ENCODE assay signal across 8 cellular contexts in the genomic region with DNA sequence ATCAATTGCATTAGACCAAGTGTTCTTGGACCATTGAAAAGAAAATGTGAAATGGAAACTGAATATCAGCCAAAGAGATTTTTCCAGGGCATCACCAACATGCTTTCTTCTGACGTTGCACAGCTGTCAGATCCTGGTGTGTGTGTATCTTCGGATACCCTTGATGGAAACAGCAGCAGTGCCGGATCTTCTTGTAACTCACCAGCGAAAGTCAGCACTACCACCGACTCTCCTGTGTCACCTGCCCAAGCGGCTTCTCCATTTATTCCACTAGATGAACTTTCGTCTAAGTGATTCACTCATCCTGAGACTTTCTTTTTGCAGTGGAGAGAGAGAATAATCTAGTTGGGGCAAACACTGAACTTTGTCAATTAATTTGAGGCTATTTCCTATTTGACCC.
DNase-seq lines count a peak whose midpoint lies in the region; ATAC-seq and TF ChIP-seq lines count a peak whose summit lies in the region.

No MANE protein-coding gene starts in this region.

- TF ChIP-seq CTCF in DND-41 (IDR thresholded peaks at IDR 0.05; ENCODE audit: borderline replicate concordance, extremely low read depth, low read length, poor library complexity, severe bottlenecking) (no peak), MM.1S (IDR thresholded peaks at IDR 0.05; ENCODE audit: low read length) (no peak), endodermal cell (conservative IDR thresholded peaks at IDR 0.05) (no peak), parathyroid adenoma (IDR thresholded peaks at IDR 0.05) (no peak)

- no peak overlapping the region for H3K4me3 Mint-ChIP-seq in endodermal cell

- H3K36me3 ChIP-seq in DND-41 (ENCODE audit: insufficient read depth, low read length) (peaks cover 4% of the 10 kb centered on the region), MM.1S (replicated peaks; ENCODE audit: insufficient read depth, low read length) (no peaks in the 10 kb centered on the region), endodermal cell (ENCODE audit: control insufficient read depth, insufficient read depth, low read length) (no peaks in the 10 kb centered on the region), parathyroid adenoma (ENCODE audit: control insufficient read depth, insufficient read depth, low read length) (no peaks in the 10 kb centered on the region)

- H3K27me3 Mint-ChIP-seq in endodermal cell (ENCODE audit: insufficient read depth): no peaks in the 10 kb centered on the region

- H3K27ac Mint-ChIP-seq in endodermal cell: no peak overlapping the region

- H3K79me2 ChIP-seq in DND-41 (ENCODE audit: insufficient read depth, low read length) (peaks cover 31% of the 10 kb centered on the region), MM.1S (ENCODE audit: low read length) (peaks cover 54% of the 10 kb centered on the region), parathyroid adenoma (no peaks in the 10 kb centered on the region)

- peak overlapping the region; percentile 86 for H3K4me2 ChIP-seq in DND-41 (ENCODE audit: insufficient read depth, low read length)
- H3K4me2 ChIP-seq in MM.1S (ENCODE audit: low read depth, low read length): peak overlapping the region; percentile 90
- H3K4me2 ChIP-seq in parathyroid adenoma (ENCODE audit: low read length): peak overlapping the region; percentile 100

- DNase-seq in DND-41 (peak; percentile 17), MM.1S (peak; percentile 36), endodermal cell (no peak), mesenteric fat pad (ENCODE audit: low spot score) (no peak)

- 25 to 39% methylated on average over 4 to 7 of the region's 7 CpGs for WGBS in endodermal cell (ENCODE audit: insufficient coverage in 1 of 2, insufficient read length in 1 of 2), 2 experiments

- H3K4me1 ChIP-seq in DND-41 (ENCODE audit: insufficient read depth, low read length) (peaks cover 45% of the 10 kb centered on the region), MM.1S (ENCODE audit: low read length) (peaks cover 19% of the 10 kb centered on the region), endodermal cell (ENCODE audit: control insufficient read depth, insufficient read depth, low read length) (peaks cover 18% of the 10 kb centered on the region), parathyroid adenoma (peaks cover 9% of the 10 kb centered on the region)

- H3K9me2 ChIP-seq in MM.1S (replicated peaks; ENCODE audit: insufficient read depth, low read length): no peaks in the 10 kb centered on the region

- H3K27me3 ChIP-seq in DND-41 (ENCODE audit: insufficient read depth, low read length, poor library complexity) (no peaks in the 10 kb centered on the region), MM.1S (replicated peaks; ENCODE audit: insufficient read depth, low read length) (no peaks in the 10 kb centered on the region), endodermal cell (ENCODE audit: control insufficient read depth, insufficient read depth, low read length, poor library complexity, severe bottlenecking) (no peaks in the 10 kb centered on the region), parathyroid adenoma (ENCODE audit: control insufficient read depth, insufficient read depth, low read length) (no peaks in the 10 kb centered on the region)

- H3F3A ChIP-seq in MM.1S (ENCODE audit: insufficient read depth, low read length): no peaks in the 10 kb centered on the region

- H3K36me3 Mint-ChIP-seq in endodermal cell (ENCODE audit: low read depth): no peaks in the 10 kb centered on the region

- ATAC-seq in DND-41 (ENCODE audit: insufficient read depth, low read depth): 0 out of 3 replicates have a peak, but pooled peaks have one; percentile 18
- no peak for ATAC-seq in HG03565 (IDR thresholded peaks at IDR 0.05; ENCODE audit: unreplicated experiment)
- ATAC-seq in HG03175 (IDR thresholded peaks at IDR 0.05; ENCODE audit: unreplicated experiment): no peak
- no peak for ATAC-seq in HG03108 (IDR thresholded peaks at IDR 0.05; ENCODE audit: unreplicated experiment)

- H2AFZ ChIP-seq in DND-41 (ENCODE audit: low read depth, low read length) (peak overlapping the region; percentile 83), MM.1S (ENCODE audit: low read length) (peak overlapping the region; percentile 58), parathyroid adenoma (peak overlapping the region; percentile 97)

- H3K4me1 Mint-ChIP-seq in endodermal cell: peaks cover 5% of the 10 kb centered on the region

- H4K20me1 ChIP-seq in DND-41 (ENCODE audit: insufficient read depth, low read length) (peaks cover 16% of the 10 kb centered on the region), MM.1S (ENCODE audit: insufficient read depth, low read length) (no peaks in the 10 kb centered on the region)

- H3K9me3 ChIP-seq in DND-41 (ENCODE audit: insufficient read depth, low read length, severe bottlenecking) (no peaks in the 10 kb centered on the region), MM.1S (replicated peaks; ENCODE audit: insufficient read depth, low read length) (no peaks in the 10 kb centered on the region), endodermal cell (ENCODE audit: control insufficient read depth, low read length) (no peaks in the 10 kb centered on the region), parathyroid adenoma (ENCODE audit: control insufficient read depth, low read length) (no peaks in the 10 kb centered on the region)

- H3K4me3 ChIP-seq in DND-41 (ENCODE audit: low read depth in 1 of 2, low read length in 2 of 2) (peak overlapping the region; percentile 42 to 84), MM.1S (ENCODE audit: low read length) (peak overlapping the region; percentile 98), endodermal cell (ENCODE audit: low read length) (peak overlapping the region; percentile 89), parathyroid adenoma (ENCODE audit: low read depth, low read length) (peak overlapping the region; percentile 96)

- no peaks in the 10 kb centered on the region for H3K9me3 Mint-ChIP-seq in endodermal cell

- H3K27ac ChIP-seq in DND-41 (ENCODE audit: low read length) (peak overlapping the region; percentile 80; the same call in 1 of the 2 replicates), MM.1S (ENCODE audit: low read length) (peak overlapping the region; percentile 83; the same call in 1 of the 2 replicates), endodermal cell (ENCODE audit: low read depth, low read length) (no peak overlapping the region), parathyroid adenoma (peak overlapping the region; percentile 90)

- peak overlapping the region; percentile 67 for H3K9ac ChIP-seq in DND-41 (ENCODE audit: low read depth, low read length)
- H3K9ac ChIP-seq in MM.1S (ENCODE audit: low read length): peak overlapping the region; percentile 92
- peak overlapping the region; percentile 31 for H3K9ac ChIP-seq in endodermal cell (ENCODE audit: extremely low read depth, low read length, poor library complexity, severe bottlenecking)
- no peak overlapping the region for H3K9ac ChIP-seq in parathyroid adenoma

Comparison
In these comparisons a context has a peak if more than half of its experiments do, and no peak if none do; other contexts are left out.
1. DNase-seq: peak in DND-41 (single experiment) and MM.1S (single experiment); none in endodermal cell (single experiment) and mesenteric fat pad (single experiment).
2. Peak in every context shown above with its lines, with median percentiles within 50 percentile points of each other: H2AFZ ChIP-seq, H3K4me2 ChIP-seq and H3K4me3 ChIP-seq.